In the genomic region with DNA sequence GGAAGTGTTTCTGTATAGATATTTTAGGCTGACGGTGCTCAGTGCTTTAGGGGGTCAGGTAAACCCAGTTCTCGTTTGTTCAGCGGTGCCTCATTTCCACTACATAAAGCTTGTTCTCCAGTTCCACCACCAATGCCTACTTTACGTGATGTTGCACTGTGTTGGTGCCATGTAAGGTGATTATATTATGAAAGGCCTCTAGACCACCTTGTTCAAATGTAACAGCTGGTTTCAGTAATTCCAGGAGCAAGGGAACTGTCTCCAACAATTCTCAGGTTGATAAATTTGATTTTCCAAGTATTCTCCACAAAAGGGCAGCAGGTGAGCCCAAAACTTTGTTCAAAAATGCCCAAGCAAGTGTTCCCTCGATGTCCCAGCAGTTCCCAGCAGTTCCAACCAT, we compare ENCODE assay signal across 1 cellular context.
TF ChIP-seq lines count a peak whose summit lies in the region.

No MANE protein-coding gene starts in this region.

TF ChIP-seq in SK-N-SH, 30 proteins besides CTCF, POLR2A, EP300 and RAD21 (continued from another document):
- no peak for TF ChIP-seq REST (IDR thresholded peaks at IDR 0.05; ENCODE audit: low read depth, low read length)
- no peak for TF ChIP-seq SMC3 (IDR thresholded peaks at IDR 0.05; ENCODE audit: low read depth, low read length)
- TF ChIP-seq FOSL2 (IDR thresholded peaks at IDR 0.05; ENCODE audit: borderline replicate concordance, low read depth), result no peak
- TF ChIP-seq TCF12 (IDR thresholded peaks at IDR 0.05), result no peak
